In the genomic region with DNA sequence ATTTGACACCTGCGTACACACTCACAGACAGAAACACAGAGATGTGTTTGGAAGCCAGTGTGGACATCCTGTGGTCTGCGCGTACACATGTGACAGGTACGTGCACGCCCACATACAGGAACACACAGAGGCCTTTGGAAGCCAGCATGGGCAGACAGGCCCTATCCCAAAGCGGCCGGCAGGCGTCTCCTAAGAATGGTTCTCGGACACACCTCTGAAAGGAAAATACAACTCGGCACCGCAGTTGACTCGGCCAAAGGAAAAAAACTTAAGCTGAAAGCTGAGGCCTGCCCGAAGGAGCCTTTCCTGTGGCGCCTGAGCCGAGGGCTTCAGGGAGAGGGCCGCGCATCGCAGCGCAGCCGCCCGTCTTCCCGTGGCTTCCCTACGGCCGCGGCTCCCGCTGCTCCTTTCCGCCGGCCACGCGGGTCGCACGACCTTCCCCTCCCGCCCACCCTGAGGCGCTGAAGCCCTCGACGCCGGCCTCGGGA, we compare ENCODE assay signal across 8 cellular contexts. TPM values are rescaled to one million over a fixed set of nuclear protein-coding genes. Genes with fewer than 3 reads are reported as not detected.
DNase-seq lines count a peak whose midpoint lies in the region; ATAC-seq and TF ChIP-seq lines count a peak whose summit lies in the region.

No MANE protein-coding gene starts in this region.

- H3K4me1 Mint-ChIP-seq in effector memory CD8-positive, alpha-beta T cell (ENCODE audit: low read depth in 2 of 2), result peaks cover 23 to 29% of the 10 kb centered on the region in 2 donors
- peaks cover 30% of the 10 kb centered on the region for H3K4me1 Mint-ChIP-seq in mesothelial cell of epicardium

- DNase-seq in NCI-H2081 (lab: John Stamatoyannopoulos, UW) (peak; percentile 19 to 61), NCI-H2081 treated with DMSO at 0.1 percent for 48 hours (lab: John Stamatoyannopoulos, UW) (no peak), NCI-H510A (lab: John Stamatoyannopoulos, UW) (peak; percentile 29), mesothelial cell of epicardium (ENCODE audit: low spot score in 2 of 2, unreplicated experiment in 2 of 2) (peak in 1 of 2 experiments; percentile 65)
- peak; percentile 42 for DNase-seq in activated CD4-positive, alpha-beta T cell treated with anti-CD3 and anti-CD28 coated beads, Interleukin-2, amount 50 U/mL, for 1 hour
- DNase-seq in effector memory CD8-positive, alpha-beta T cell, result peak; percentile 18 to 27 (median 26)
- DNase-seq in stimulated activated CD8-positive, alpha-beta memory T cell treated with anti-CD3 and anti-CD28 coated beads, Interleukin-7, amount 100 ng/mL, for 48 hours (ENCODE audit: extremely low read depth in 1 of 2, low read depth in 1 of 2), result peak; percentile 27 to 32

- H3K36me3 Mint-ChIP-seq in effector memory CD8-positive, alpha-beta T cell (ENCODE audit: insufficient read depth), result no peaks in the 10 kb centered on the region
- peaks cover 1% of the 10 kb centered on the region for H3K36me3 Mint-ChIP-seq in mesothelial cell of epicardium

- no peaks in the 10 kb centered on the region for H3K27me3 Mint-ChIP-seq in effector memory CD8-positive, alpha-beta T cell
- H3K27me3 Mint-ChIP-seq in mesothelial cell of epicardium (ENCODE audit: low read depth), result no peaks in the 10 kb centered on the region

- no peak for TF ChIP-seq CTCF in mesothelial cell of epicardium (IDR thresholded peaks at IDR 0.05; ENCODE audit: unreplicated experiment)

- ATAC-seq in HG02943 (IDR thresholded peaks at IDR 0.05; ENCODE audit: low read depth, unreplicated experiment), result peak; percentile 24
- ATAC-seq in effector memory CD8-positive, alpha-beta T cell (replicated peaks), result peak; percentile 18

- peak overlapping the region; percentile 83 for H3K4me3 Mint-ChIP-seq in effector memory CD8-positive, alpha-beta T cell
- peak overlapping the region; percentile 87 for H3K4me3 Mint-ChIP-seq in mesothelial cell of epicardium

- no peaks in the 10 kb centered on the region for H3K9me3 Mint-ChIP-seq in effector memory CD8-positive, alpha-beta T cell
- no peaks in the 10 kb centered on the region for H3K9me3 Mint-ChIP-seq in mesothelial cell of epicardium

- H3K27ac Mint-ChIP-seq in effector memory CD8-positive, alpha-beta T cell, result no peak overlapping the region
- H3K27ac Mint-ChIP-seq in mesothelial cell of epicardium, result peak overlapping the region; percentile 0

RNA-seq across cellular contexts. Expression of a gene that starts 1.4 kb away (rescaled TPM):
- 24.9 to 27.9 TPM (median 27.5 TPM) in 3 replicates for total RNA-seq in mesothelial cell of epicardium

RNA-seq across cellular contexts. Expression of a gene that starts 41.5 kb away (rescaled TPM):
- total RNA-seq in mesothelial cell of epicardium, result 37.0 to 42.3 TPM (median 41.5 TPM) in 3 replicates
